14 cellular contexts compared by ENCODE assay signal in genomic region chr4:60723796-60724195, GRCh38.
DNase-seq lines count a peak whose midpoint lies in the region; ATAC-seq and TF ChIP-seq lines count a peak whose summit lies in the region.
"Had no signal": no experiment of that assay in that cellular context is flagged by ENCODE, and none has a peak within 500 bp of the region (broad histone marks: within the 10 kb centered on the region; RNA-seq: fewer than 3 reads in every experiment).

No MANE protein-coding gene starts in this region.

- H3K27me3 ChIP-seq in left ventricle myocardium inferior (ENCODE audit: low read depth) (no peaks in the 10 kb centered on the region), adipocyte (replicated peaks; ENCODE audit: control insufficient read depth, insufficient read depth, low read length) (no peaks in the 10 kb centered on the region), tibial artery (no peaks in the 10 kb centered on the region)

- H3K4me1 ChIP-seq in left ventricle myocardium inferior (no peaks in the 10 kb centered on the region), adipocyte (ENCODE audit: control insufficient read depth, insufficient read depth, low read length) (peaks cover 29% of the 10 kb centered on the region), tibial artery (peaks cover 0 to 46% (median 14%) of the 10 kb centered on the region in 4 donors)

- peaks cover 10% of the 10 kb centered on the region for H3K9me3 ChIP-seq in left ventricle myocardium inferior (replicated peaks)
- peaks cover 4% of the 10 kb centered on the region for H3K9me3 ChIP-seq in adipocyte (ENCODE audit: control insufficient read depth, low read length)
- no peaks in the 10 kb centered on the region for H3K9me3 ChIP-seq in tibial artery

- H3K27ac ChIP-seq in left ventricle myocardium inferior (replicated peaks) (peak overlapping the region; percentile 52), tibial artery (peak overlapping the region; percentile 66 to 71)
- H3K27ac ChIP-seq: PC-9 had no signal

- ATAC-seq in left cardiac atrium (no peak), HG03378 (IDR thresholded peaks at IDR 0.05; ENCODE audit: unreplicated experiment) (no peak)

- H3K4me3 ChIP-seq in left ventricle myocardium inferior (no peak overlapping the region), adipocyte (ENCODE audit: low read length) (no peak overlapping the region), fibroblast of the aortic adventitia (ENCODE audit: low read depth, low read length) (no peak overlapping the region), tibial artery (no peak overlapping the region)
- H3K4me3 ChIP-seq: PC-9 had no signal

- intact Hi-C loops in left ventricle myocardium inferior (cut with micrococcal nuclease) = no loop called here
- intact Hi-C loops in left cardiac atrium (cut with DNase I) = no loop called here
- intact Hi-C loops in tibial artery (cut with DNase I; ENCODE audit: low total_unique reads) = no loop called here

- H3K36me3 ChIP-seq in left ventricle myocardium inferior (no peaks in the 10 kb centered on the region), adipocyte (ENCODE audit: control insufficient read depth, insufficient read depth, low read length, severe bottlenecking) (no peaks in the 10 kb centered on the region), tibial artery (no peaks in the 10 kb centered on the region)

- DNase-seq in left ventricle myocardium inferior (no peak), left cardiac atrium (no peak), adipocyte (ENCODE audit: low read depth) (no peak), fibroblast of the aortic adventitia (ENCODE audit: low read depth) (peak; percentile 25), tibial artery (no peak), mucosa of gallbladder (ENCODE audit: low spot score) (no peak)
- no peak for DNase-seq in stimulated activated CD4-positive, alpha-beta T cell treated with anti-CD3 and anti-CD28 coated beads, Interleukin-12 subunit alpha, Interleukin-12 subunit beta, amount 100 ng/mL, for 4 hours
- DNase-seq: COR-L47, H9, NCI-H1092, NCI-H345, NCI-H69 had no signal

- peak overlapping the region; percentile 65 for H3K9ac ChIP-seq in adipocyte (ENCODE audit: low read length)

- TF ChIP-seq CTCF in left ventricle myocardium inferior (IDR thresholded peaks at IDR 0.05; ENCODE audit: borderline replicate concordance) (no peak), fibroblast of the aortic adventitia (IDR thresholded peaks at IDR 0.05; ENCODE audit: insufficient read depth, low read length) (no peak), tibial artery (IDR thresholded peaks at IDR 0.05) (no peak)
